Comparison of ENCODE assay signal across 20 cellular contexts in the genomic region with DNA sequence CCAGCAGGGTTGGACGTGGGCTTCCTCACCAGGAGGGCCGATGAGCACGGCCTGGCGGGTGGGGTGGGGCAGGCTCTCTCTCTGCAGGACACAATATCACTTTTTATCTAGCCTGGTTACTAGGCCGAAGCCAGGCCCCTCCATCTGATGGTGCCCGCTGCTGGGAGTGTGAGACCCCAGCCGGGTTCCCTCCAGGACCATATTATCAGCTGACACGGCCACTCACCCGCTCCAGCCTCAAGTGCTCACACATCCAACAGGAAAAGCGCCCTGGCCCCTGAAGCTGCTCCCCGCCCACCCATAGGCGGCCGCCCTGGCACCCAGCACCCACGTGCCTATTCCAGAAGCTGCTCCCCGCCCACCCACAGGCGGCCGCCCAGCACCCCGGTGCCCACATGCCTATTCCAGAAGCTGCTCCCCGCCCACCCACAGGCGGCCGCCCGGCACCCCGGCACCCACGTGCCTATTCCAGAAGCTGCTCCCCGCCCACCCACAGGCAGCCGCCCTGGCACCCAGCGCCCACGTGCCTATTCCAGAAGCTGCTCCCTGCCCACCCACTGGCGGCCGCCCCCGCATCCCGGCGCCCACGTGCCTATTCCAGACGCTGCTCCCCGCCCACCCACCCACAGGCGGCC. TPM values are rescaled to one million over a fixed set of nuclear protein-coding genes. Genes with fewer than 3 reads are reported as not detected.
DNase-seq lines count a peak whose midpoint lies in the region; ATAC-seq and TF ChIP-seq lines count a peak whose summit lies in the region.
"Had no signal": no experiment of that assay in that cellular context is flagged by ENCODE, and none has a peak within 500 bp of the region (broad histone marks: within the 10 kb centered on the region; RNA-seq: fewer than 3 reads in every experiment).

No MANE protein-coding gene starts in this region.

- peak; percentile 61 for DNase-seq in natural killer cell treated with Interleukin-12 subunit alpha and Interleukin-12 subunit beta and Interleukin-15 and Interleukin-18, amount 100 ng/mL, for 72 hours (ENCODE audit: low spot score)
- DNase-seq in natural killer cell, result no peak
- DNase-seq in heart left ventricle, result peak in 4 of 5 donors; percentile 12 to 38 (median 18)
- DNase-seq in ovary, result peak in 4 of 5 donors; percentile 15 to 29 (median 20)
- DNase-seq in D341Med (ENCODE audit: low spot score), result no peak
- DNase-seq in amniotic stem cell (lab: John Stamatoyannopoulos, UW), result no peak
- no peak for DNase-seq in brain microvascular endothelial cell
- DNase-seq: activated gamma-delta T cell treated with Interleukin-2 at 50 U/mL for 16 hours, colonic mucosa, DMS79 treated with DMSO at 0.1 percent for 48 hours, HFFc6, NCI-H1436 treated with DMSO at 0.1 percent for 48 hours, NCI-H2171 treated with DMSO at 0.1 percent for 48 hours, NCI-H69, small intestine had no signal

- H3K27me3 Mint-ChIP-seq in natural killer cell treated with Interleukin-12 subunit alpha and Interleukin-12 subunit beta and Interleukin-15 and Interleukin-18, amount 100 ng/mL, for 72 hours, result no peaks in the 10 kb centered on the region
- no peaks in the 10 kb centered on the region for H3K27me3 Mint-ChIP-seq in natural killer cell (ENCODE audit: low read depth in 2 of 2)
- H3K27me3 Mint-ChIP-seq: CD8-positive, alpha-beta memory T cell had no signal

- TF ChIP-seq EP300 in ovary (IDR thresholded peaks at IDR 0.05), result no peak

- WGBS in heart left ventricle, 4 donors, result 92 to 96% (median 95%) methylated on average over 25 to 37 of the region's 37 CpGs
- WGBS in ovary, 3 donors, result 90 to 95% (median 90%) methylated on average over 33 to 37 of the region's 37 CpGs

- no peak overlapping the region for H3K4me3 Mint-ChIP-seq in natural killer cell treated with Interleukin-12 subunit alpha and Interleukin-12 subunit beta and Interleukin-15 and Interleukin-18, amount 100 ng/mL, for 72 hours
- no peak overlapping the region for H3K4me3 Mint-ChIP-seq in natural killer cell
- H3K4me3 Mint-ChIP-seq: CD8-positive, alpha-beta memory T cell; HFFc6; T-helper 2 cell treated with Interferon-gamma antibody and Interleukin-4, amounts not matched to agents 5 μg/mL and 100 μg/mL, for 36 hours had no signal

- H3K36me3 ChIP-seq in heart left ventricle (no peaks in the 10 kb centered on the region), ovary (no peaks in the 10 kb centered on the region), brain microvascular endothelial cell (replicated peaks) (no peaks in the 10 kb centered on the region)
- H3K36me3 ChIP-seq: colonic mucosa had no signal

- H3K4me3 ChIP-seq in heart left ventricle (no peak overlapping the region), ovary (no peak overlapping the region), brain microvascular endothelial cell (ENCODE audit: low read depth, low read length) (no peak overlapping the region)
- H3K4me3 ChIP-seq: colonic mucosa, SK-N-MC, tibial nerve had no signal

- H3K4me1 ChIP-seq in heart left ventricle (peaks cover 4 to 48% (median 18%) of the 10 kb centered on the region in 12 donors), ovary (ENCODE audit: insufficient read depth) (peaks cover 12% of the 10 kb centered on the region)

- TF ChIP-seq POLR2A in heart left ventricle (IDR thresholded peaks at IDR 0.05) (no peak), ovary (IDR thresholded peaks at IDR 0.05) (no peak)

- in situ Hi-C loops in brain microvascular endothelial cell (cut with HindIII; ENCODE audit: low pct_ligation_motif_present, low sequenced_read_pairs), result no loop called here

- H3K36me3 Mint-ChIP-seq in natural killer cell treated with Interleukin-12 subunit alpha and Interleukin-12 subunit beta and Interleukin-15 and Interleukin-18, amount 100 ng/mL, for 72 hours, result no peaks in the 10 kb centered on the region
- no peaks in the 10 kb centered on the region for H3K36me3 Mint-ChIP-seq in natural killer cell

- H3K27ac Mint-ChIP-seq in natural killer cell treated with Interleukin-12 subunit alpha and Interleukin-12 subunit beta and Interleukin-15 and Interleukin-18, amount 100 ng/mL, for 72 hours, result no peak overlapping the region
- no peak overlapping the region for H3K27ac Mint-ChIP-seq in natural killer cell
- H3K27ac Mint-ChIP-seq: HFFc6; T-helper 2 cell treated with Interferon-gamma antibody and Interleukin-4, amounts not matched to agents 5 μg/mL and 100 μg/mL, for 36 hours had no signal

- no peak for ATAC-seq in natural killer cell treated with Interleukin-12 subunit alpha and Interleukin-12 subunit beta and Interleukin-15 and Interleukin-18, amount 100 ng/mL, for 72 hours
- ATAC-seq in natural killer cell (no peak), heart left ventricle (no peak), GM19452 (IDR thresholded peaks at IDR 0.05; ENCODE audit: unreplicated experiment) (no peak)

- H3K27ac ChIP-seq in heart left ventricle (no peak overlapping the region), ovary (no peak overlapping the region), brain microvascular endothelial cell (no peak overlapping the region)
- H3K27ac ChIP-seq: colonic mucosa, SK-N-MC, tibial nerve had no signal

- intact Hi-C loops in natural killer cell (cut with micrococcal nuclease) (no loop called here), heart left ventricle (cut with DNase I) (loop anchor here in 1 of 10 donors (5.0 kb wide), 1 partner anchor 60 kb away; no protein-coding TSS in a partner anchor), ovary (cut with DNase I) (no loop called here)

- peaks cover 9 to 11% of the 10 kb centered on the region in 2 donors for H3K4me1 Mint-ChIP-seq in natural killer cell treated with Interleukin-12 subunit alpha and Interleukin-12 subunit beta and Interleukin-15 and Interleukin-18, amount 100 ng/mL, for 72 hours (ENCODE audit: low read depth in 2 of 2)
- peaks cover 0 to 10% of the 10 kb centered on the region in 2 donors for H3K4me1 Mint-ChIP-seq in natural killer cell

- H3K27me3 ChIP-seq in heart left ventricle, result no peaks in the 10 kb centered on the region
- no peaks in the 10 kb centered on the region for H3K27me3 ChIP-seq in ovary
- no peaks in the 10 kb centered on the region for H3K27me3 ChIP-seq in brain microvascular endothelial cell (replicated peaks)
- H3K27me3 ChIP-seq: colonic mucosa, tibial nerve had no signal

- TF ChIP-seq CTCF in natural killer cell (IDR thresholded peaks at IDR 0.05) (no peak), heart left ventricle (IDR thresholded peaks at IDR 0.05) (no peak), ovary (IDR thresholded peaks at IDR 0.05) (no peak), brain microvascular endothelial cell (IDR thresholded peaks at IDR 0.05; ENCODE audit: low read depth, low read length, missing control alignments) (no peak)

- no peaks in the 10 kb centered on the region for H3K9me3 ChIP-seq in heart left ventricle
- H3K9me3 ChIP-seq in ovary, result no peaks in the 10 kb centered on the region
- H3K9me3 ChIP-seq: colonic mucosa, tibial nerve had no signal

- H3K9me3 Mint-ChIP-seq in natural killer cell treated with Interleukin-12 subunit alpha and Interleukin-12 subunit beta and Interleukin-15 and Interleukin-18, amount 100 ng/mL, for 72 hours, result no peaks in the 10 kb centered on the region
- no peaks in the 10 kb centered on the region for H3K9me3 Mint-ChIP-seq in natural killer cell
- H3K9me3 Mint-ChIP-seq: CD8-positive, alpha-beta memory T cell; HFFc6; T-helper 2 cell treated with Interferon-gamma antibody and Interleukin-4, amounts not matched to agents 5 μg/mL and 100 μg/mL, for 36 hours had no signal

RNA-seq across cellular contexts. Expression of a gene that starts 5.0 kb away (rescaled TPM):
- total RNA-seq in natural killer cell treated with Interleukin-12 subunit alpha and Interleukin-12 subunit beta and Interleukin-15 and Interleukin-18, amount 100 ng/mL, for 72 hours, result 100 to 1,000 TPM in 1 of 2 donors, 10 to 100 TPM in 1; 23.3 to 110 TPM
- total RNA-seq in natural killer cell (1 to 10 TPM; 2.5 to 9.0 (median 4.9) TPM), heart left ventricle (1 to 10 TPM; 2.4 to 7.0 (median 3.0) TPM), ovary (10 to 100 TPM in 4 of 7 donors, 1 to 10 TPM in 3; 2.4 to 18.2 (median 10.1) TPM)
- polyA plus RNA-seq in heart left ventricle (1 to 10 TPM; 3.5 to 4.3 TPM), ovary (1 to 10 TPM in 1 of 2 donors, under 1 TPM in 1; 0.88 to 6.9 TPM)

Comparison
In these comparisons a context has a peak if more than half of its experiments do, and no peak if none do; other contexts are left out.
1. DNase-seq: peak in natural killer cell treated with Interleukin-12 subunit alpha and Interleukin-12 subunit beta and Interleukin-15 and Interleukin-18, amount 100 ng/mL, for 72 hours (single experiment), heart left ventricle (4 of 5) and ovary (4 of 5); none in natural killer cell (single experiment), D341Med (single experiment), amniotic stem cell (single experiment) and brain microvascular endothelial cell (single experiment).